Comparison of ENCODE assay signal across 11 cellular contexts in the genomic region with DNA sequence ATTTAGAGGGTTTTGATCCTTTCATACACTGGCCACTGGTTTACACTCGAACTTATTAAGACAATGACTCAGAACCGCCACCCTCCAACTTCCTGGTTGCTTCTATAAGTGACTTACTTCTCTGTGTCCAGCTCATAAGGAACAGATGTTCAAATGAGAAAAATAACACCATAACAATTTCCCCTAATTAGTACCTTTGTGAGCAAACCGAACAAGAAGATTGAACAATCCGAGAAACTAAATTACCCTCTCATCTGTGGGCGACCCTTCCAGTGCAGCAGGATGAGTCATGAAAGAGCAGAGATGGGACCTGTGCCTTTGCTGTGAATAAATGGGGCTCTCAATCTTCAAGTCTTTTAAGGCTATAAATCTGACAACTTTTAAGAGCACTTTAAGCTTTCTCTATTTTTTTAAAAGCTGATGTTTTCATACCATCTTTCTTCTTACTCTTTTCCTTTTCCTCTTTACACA.
A peak's percentile ranks its signal among the peaks of the same experiment; 100 is the strongest.
DNase-seq lines count a peak whose midpoint lies in the region; ATAC-seq, FAIRE-seq and TF ChIP-seq lines count a peak whose summit lies in the region.
"Had no signal": no experiment of that assay in that cellular context is flagged by ENCODE, and none has a peak within 500 bp of the region (broad histone marks: within the 10 kb centered on the region; RNA-seq: fewer than 3 reads in every experiment).

No MANE protein-coding gene starts in this region.

- H3K9me3 ChIP-seq in Karpas-422 (ENCODE audit: low read length), result no peaks in the 10 kb centered on the region
- H3K9me3 ChIP-seq in right atrium auricular region, result no peaks in the 10 kb centered on the region
- H3K9me3 ChIP-seq in kidney (ENCODE audit: control insufficient read depth in 1 of 2, low read length in 2 of 2), result no peaks in the 10 kb centered on the region

- H3K4me2 ChIP-seq in Karpas-422 (ENCODE audit: low read depth, low read length, poor library complexity, severe bottlenecking), result no peak overlapping the region

- no peaks in the 10 kb centered on the region for H3K9me2 ChIP-seq in Karpas-422 (replicated peaks; ENCODE audit: insufficient read depth, low read length)

- ATAC-seq in GM19438 (IDR thresholded peaks at IDR 0.05; ENCODE audit: low read depth, unreplicated experiment), result peak; percentile 53
- no peak for ATAC-seq in GM18870 (IDR thresholded peaks at IDR 0.05; ENCODE audit: unreplicated experiment)
- ATAC-seq: left ventricle myocardium superior had no signal

- H2AFZ ChIP-seq in Karpas-422 (ENCODE audit: low read length), result no peak overlapping the region

- H3K27me3 ChIP-seq in Karpas-422 (ENCODE audit: low read length) (no peaks in the 10 kb centered on the region), right atrium auricular region (no peaks in the 10 kb centered on the region)

- no peaks in the 10 kb centered on the region for H4K20me1 ChIP-seq in Karpas-422 (ENCODE audit: insufficient read depth, low read depth, low read length)

- intact Hi-C loops in kidney (cut with DNase I), result no loop called here

- no peak overlapping the region for H3K4me3 ChIP-seq in Karpas-422 (ENCODE audit: low read length)
- H3K4me3 ChIP-seq in right atrium auricular region, result no peak overlapping the region
- no peak overlapping the region for H3K4me3 ChIP-seq in kidney (ENCODE audit: low read length in 2 of 2)

- no peaks in the 10 kb centered on the region for H3K4me1 ChIP-seq in Karpas-422 (ENCODE audit: low read length)
- no peaks in the 10 kb centered on the region for H3K4me1 ChIP-seq in right atrium auricular region
- H3K4me1 ChIP-seq in kidney (ENCODE audit: control insufficient read depth in 1 of 2, insufficient read depth in 1 of 2, low read depth in 1 of 2, low read length in 2 of 2), result no peaks in the 10 kb centered on the region

- TF ChIP-seq CTCF in right atrium auricular region (IDR thresholded peaks at IDR 0.05) (no peak), kidney (IDR thresholded peaks at IDR 0.05; ENCODE audit: borderline replicate concordance, extremely low read depth, insufficient read depth) (no peak)

- H3K27ac ChIP-seq in Karpas-422 (ENCODE audit: low read length) (no peak overlapping the region), right atrium auricular region (no peak overlapping the region), kidney (ENCODE audit: low read depth in 2 of 2, low read length in 2 of 2) (no peak overlapping the region)
- H3K27ac ChIP-seq: WERI-Rb-1 had no signal

- DNase-seq in COLO829 (ENCODE audit: low spot score) (peak; percentile 24), HT-29 (ENCODE audit: low spot score) (peak; percentile 46), dermis blood vessel endothelial cell (peak; percentile 74), Karpas-422 (no peak), right atrium auricular region (ENCODE audit: low spot score) (no peak), kidney (no peak)
- DNase-seq: left ventricle myocardium superior, WERI-Rb-1 had no signal

- FAIRE-seq in kidney (lab: Jason Lieb, UNC), result no peak
- FAIRE-seq: colon had no signal

- H3K79me2 ChIP-seq in Karpas-422 (ENCODE audit: low read length), result no peaks in the 10 kb centered on the region

- H3K36me3 ChIP-seq in Karpas-422 (ENCODE audit: insufficient read depth, low read length), result no peaks in the 10 kb centered on the region
- H3K36me3 ChIP-seq in right atrium auricular region, result no peaks in the 10 kb centered on the region
- H3K36me3 ChIP-seq in kidney (ENCODE audit: control insufficient read depth in 1 of 2, insufficient read depth in 2 of 2, low read length in 2 of 2), result no peaks in the 10 kb centered on the region
- H3K36me3 ChIP-seq: WERI-Rb-1 had no signal

- H3K9ac ChIP-seq in Karpas-422 (ENCODE audit: low read length) (no peak overlapping the region), kidney (ENCODE audit: low read length in 2 of 2) (no peak overlapping the region)

Comparison
In these comparisons a context has a peak if more than half of its experiments do, and no peak if none do; other contexts are left out.
1. DNase-seq: peak in COLO829 (single experiment), HT-29 (single experiment) and dermis blood vessel endothelial cell (single experiment); none in Karpas-422 (single experiment), right atrium auricular region (single experiment) and kidney (single experiment).